Comparison of ENCODE assay signal across 8 cellular contexts in genomic region chr2:45860136-45861106, GRCh38.
DNase-seq lines count a peak whose midpoint lies in the region; ATAC-seq and TF ChIP-seq lines count a peak whose summit lies in the region.

No MANE protein-coding gene starts in this region.

- H3K36me3 ChIP-seq in adrenal gland (replicated peaks in 1 of 2) (no peaks in the 10 kb centered on the region), skeletal muscle tissue (ENCODE audit: control insufficient read depth in 3 of 3, insufficient read depth in 3 of 3, low read length in 3 of 3) (no peaks in the 10 kb centered on the region)

- H3K9ac ChIP-seq in skeletal muscle tissue (ENCODE audit: low read depth in 1 of 3, low read length in 3 of 3), result peak overlapping the region in 2 of 3 donors; percentile 7 to 17

- TF ChIP-seq CTCF in adrenal gland (IDR thresholded peaks at IDR 0.05) (no peak), foreskin keratinocyte (conservative IDR thresholded peaks at IDR 0.05) (no peak)

- intact Hi-C loops in adrenal gland (cut with DNase I), result no loop called here

- DNase-seq in DMS 273 (lab: John Stamatoyannopoulos, UW; ENCODE audit: unreplicated experiment), result peak; percentile 79
- peak; percentile 19 to 27 for DNase-seq in Kasumi-1 (lab: John Stamatoyannopoulos, UW)
- peak; percentile 43 to 85 (median 74) for DNase-seq in adrenal gland
- DNase-seq in hepatic stellate cell (ENCODE audit: low spot score), result peak; percentile 35
- DNase-seq in activated gamma-delta T cell (lab: John Stamatoyannopoulos, UW), result no peak
- DNase-seq in foreskin keratinocyte, result no peak

- ATAC-seq in foreskin keratinocyte (no peak), HG03460 (IDR thresholded peaks at IDR 0.05; ENCODE audit: unreplicated experiment) (no peak)

- H3K27ac ChIP-seq in adrenal gland (peak overlapping the region in 2 of 5 donors; percentile 28 to 70), skeletal muscle tissue (ENCODE audit: low read depth, low read length) (peak overlapping the region; percentile 46), foreskin keratinocyte (no peak overlapping the region)

- no peak for TF ChIP-seq POLR2A in adrenal gland (IDR thresholded peaks at IDR 0.05)

- H3K4me3 ChIP-seq in adrenal gland (peak overlapping the region in 1 of 4 donors; percentile 11), skeletal muscle tissue (ENCODE audit: low read length in 3 of 3) (peak overlapping the region in 2 of 3 donors; percentile 33 to 42)

- H3K27me3 ChIP-seq in adrenal gland, result no peaks in the 10 kb centered on the region
- no peaks in the 10 kb centered on the region for H3K27me3 ChIP-seq in skeletal muscle tissue (ENCODE audit: control insufficient read depth in 3 of 3, insufficient read depth in 3 of 3, low read length in 3 of 3)
- no peaks in the 10 kb centered on the region for H3K27me3 ChIP-seq in foreskin keratinocyte

- H3K9me3 ChIP-seq in adrenal gland (replicated peaks in 1 of 3) (no peaks in the 10 kb centered on the region), skeletal muscle tissue (ENCODE audit: control insufficient read depth in 3 of 3, low read length in 3 of 3) (no peaks in the 10 kb centered on the region)

- H3K4me1 ChIP-seq in adrenal gland (replicated peaks in 1 of 2) (peaks cover 7 to 26% of the 10 kb centered on the region in 2 donors), skeletal muscle tissue (ENCODE audit: control insufficient read depth in 3 of 3, insufficient read depth in 3 of 3, low read length in 3 of 3) (peaks cover 0 to 15% (median 2%) of the 10 kb centered on the region in 3 donors), foreskin keratinocyte (no peaks in the 10 kb centered on the region)

- WGBS in adrenal gland, 4 donors, result 5 to 12% (median 9%) methylated on average over 7 to 8 of the region's 8 CpGs

Comparison
In these comparisons a context has a peak if more than half of its experiments do, and no peak if none do; other contexts are left out.
1. DNase-seq: peak in DMS 273 (single experiment), Kasumi-1 (2 of 2), adrenal gland (7 of 7) and hepatic stellate cell (single experiment); none in activated gamma-delta T cell (single experiment) and foreskin keratinocyte (0 of 2).